In genomic region chr7:74001150-74001494, GRCh38 we compare ENCODE assay signal across 29 cellular contexts. TPM values are rescaled to one million over a fixed set of nuclear protein-coding genes. Genes with fewer than 3 reads are reported as not detected.
DNase-seq lines count a peak whose midpoint lies in the region; ATAC-seq, FAIRE-seq and TF ChIP-seq lines count a peak whose summit lies in the region.
"Had no signal": no experiment of that assay in that cellular context is flagged by ENCODE, and none has a peak within 500 bp of the region (broad histone marks: within the 10 kb centered on the region; RNA-seq: fewer than 3 reads in every experiment).

No MANE protein-coding gene starts in this region.

- H3K27ac Mint-ChIP-seq in natural killer cell = peak overlapping the region; percentile 51 to 62
- H3K27ac Mint-ChIP-seq in natural killer cell treated with Interleukin-12 subunit alpha and Interleukin-12 subunit beta and Interleukin-15 and Interleukin-18, amount 100 ng/mL, for 72 hours = peak overlapping the region in 1 of 2 donors; percentile 39
- H3K27ac Mint-ChIP-seq: activated naive CD4-positive, alpha-beta T cell treated with anti-CD3 and anti-CD28 coated beads, Interleukin-2, amount 10 ng/mL, durations not matched to agents 7 days and 5 days; CD4-positive, alpha-beta T cell had no signal

- peak overlapping the region; percentile 53 for H3K4me3 Mint-ChIP-seq in natural killer cell
- no peak overlapping the region for H3K4me3 Mint-ChIP-seq in natural killer cell treated with Interleukin-12 subunit alpha and Interleukin-12 subunit beta and Interleukin-15 and Interleukin-18, amount 100 ng/mL, for 72 hours
- H3K4me3 Mint-ChIP-seq: activated naive CD4-positive, alpha-beta T cell treated with anti-CD3 and anti-CD28 coated beads, Interleukin-2, amount 10 ng/mL, durations not matched to agents 7 days and 5 days; CD4-positive, alpha-beta T cell; T-helper 17 cell had no signal

- TF ChIP-seq EP300 in sigmoid colon (IDR thresholded peaks at IDR 0.05) = no peak

- no peak for FAIRE-seq in GM12891 (lab: Jason Lieb, UNC)
- FAIRE-seq: A549, TTC549 had no signal

- H3K27me3 Mint-ChIP-seq in natural killer cell (ENCODE audit: low read depth in 2 of 2) = peaks cover 0 to 4% of the 10 kb centered on the region in 2 donors
- peaks cover 0 to 2% of the 10 kb centered on the region in 2 donors for H3K27me3 Mint-ChIP-seq in natural killer cell treated with Interleukin-12 subunit alpha and Interleukin-12 subunit beta and Interleukin-15 and Interleukin-18, amount 100 ng/mL, for 72 hours

- H3K4me3 ChIP-seq in esophagus squamous epithelium = no peak overlapping the region
- no peak overlapping the region for H3K4me3 ChIP-seq in sigmoid colon
- H3K4me3 ChIP-seq in aorta (ENCODE audit: low read length in 2 of 2) = no peak overlapping the region
- H3K4me3 ChIP-seq in lower leg skin (ENCODE audit: low read depth, poor library complexity, severe bottlenecking) = no peak overlapping the region
- H3K4me3 ChIP-seq: A549, left ventricle myocardium inferior, skin epidermis, testis had no signal

- H3K36me3 Mint-ChIP-seq in natural killer cell = no peaks in the 10 kb centered on the region
- no peaks in the 10 kb centered on the region for H3K36me3 Mint-ChIP-seq in natural killer cell treated with Interleukin-12 subunit alpha and Interleukin-12 subunit beta and Interleukin-15 and Interleukin-18, amount 100 ng/mL, for 72 hours
- H3K36me3 Mint-ChIP-seq: activated naive CD4-positive, alpha-beta T cell treated with anti-CD3 and anti-CD28 coated beads, Interleukin-2, amount 10 ng/mL, durations not matched to agents 7 days and 5 days had no signal

- 37 to 45% methylated on average over 3 of the region's 4 CpGs for WGBS in esophagus squamous epithelium, 2 donors
- WGBS in sigmoid colon, 2 donors = 70 to 78% methylated on average over 4 of the region's 4 CpGs
- WGBS in aorta, 2 donors = 31 to 36% methylated on average over 4 of the region's 4 CpGs
- WGBS in lower leg skin, 2 donors = 70 to 80% methylated on average over 4 of the region's 4 CpGs

- ATAC-seq in natural killer cell (no peak), aorta (ENCODE audit: low FRiP score) (no peak)
- ATAC-seq in natural killer cell treated with Interleukin-12 subunit alpha and Interleukin-12 subunit beta and Interleukin-15 and Interleukin-18, amount 100 ng/mL, for 72 hours = no peak
- ATAC-seq: PC-3; SK-N-SH treated with all-trans-retinoic acid at 6 μM for 48 hours; stimulated activated naive CD8-positive, alpha-beta T cell treated with anti-CD3 and anti-CD28 coated beads, Interleukin-15, Interleukin-2, amounts not matched to agents 100 U/mL and 50 U/mL, for 24 hours; T-helper 17 cell had no signal

- TF ChIP-seq CTCF in natural killer cell (IDR thresholded peaks at IDR 0.05) (no peak), esophagus squamous epithelium (IDR thresholded peaks at IDR 0.05) (no peak), sigmoid colon (IDR thresholded peaks at IDR 0.05) (no peak), lower leg skin (IDR thresholded peaks at IDR 0.05) (no peak)

- H3K27ac ChIP-seq in esophagus squamous epithelium (peak overlapping the region; percentile 4 to 83 (median 74)), sigmoid colon (peak overlapping the region; percentile 62 to 87 (median 76)), aorta (ENCODE audit: low read depth in 1 of 2, low read length in 2 of 2) (peak overlapping the region; percentile 71 to 98)
- H3K27ac ChIP-seq: left ventricle myocardium inferior had no signal

- TF ChIP-seq POLR2A in esophagus squamous epithelium (IDR thresholded peaks at IDR 0.05) (no peak), sigmoid colon (IDR thresholded peaks at IDR 0.05) (no peak), lower leg skin (IDR thresholded peaks at IDR 0.05) (no peak), GM12891 (IDR thresholded peaks at IDR 0.05; ENCODE audit: low read depth, low read length) (no peak)

- H3K4me1 Mint-ChIP-seq in natural killer cell = peaks cover 22 to 39% of the 10 kb centered on the region in 2 donors
- peaks cover 8 to 12% of the 10 kb centered on the region in 2 donors for H3K4me1 Mint-ChIP-seq in natural killer cell treated with Interleukin-12 subunit alpha and Interleukin-12 subunit beta and Interleukin-15 and Interleukin-18, amount 100 ng/mL, for 72 hours (ENCODE audit: low read depth in 2 of 2)

- H3K9me3 ChIP-seq in esophagus squamous epithelium (no peaks in the 10 kb centered on the region), sigmoid colon (no peaks in the 10 kb centered on the region), aorta (ENCODE audit: control insufficient read depth, low read length) (no peaks in the 10 kb centered on the region)
- H3K9me3 ChIP-seq: left ventricle myocardium inferior, testis had no signal

- no peaks in the 10 kb centered on the region for H3K9me3 Mint-ChIP-seq in natural killer cell
- H3K9me3 Mint-ChIP-seq in natural killer cell treated with Interleukin-12 subunit alpha and Interleukin-12 subunit beta and Interleukin-15 and Interleukin-18, amount 100 ng/mL, for 72 hours = no peaks in the 10 kb centered on the region
- H3K9me3 Mint-ChIP-seq: activated naive CD4-positive, alpha-beta T cell treated with anti-CD3 and anti-CD28 coated beads, Interleukin-2, amount 10 ng/mL, durations not matched to agents 7 days and 5 days; CD4-positive, alpha-beta T cell had no signal

- intact Hi-C loops in natural killer cell (cut with micrococcal nuclease) = no loop called here
- intact Hi-C loops in esophagus squamous epithelium (cut with DNase I) = no loop called here
- intact Hi-C loops in sigmoid colon (cut with DNase I) = no loop called here
- intact Hi-C loops in aorta (cut with DNase I) = no loop called here
- intact Hi-C loops in lower leg skin (cut with DNase I; ENCODE audit: low total_unique reads) = no loop called here

- H3K36me3 ChIP-seq in esophagus squamous epithelium (no peaks in the 10 kb centered on the region), sigmoid colon (no peaks in the 10 kb centered on the region), aorta (ENCODE audit: control insufficient read depth in 1 of 2, insufficient read depth in 2 of 2, low read length in 1 of 2) (no peaks in the 10 kb centered on the region)
- H3K36me3 ChIP-seq: left ventricle myocardium inferior had no signal

- peaks cover 0 to 11% (median 0%) of the 10 kb centered on the region in 4 donors for H3K27me3 ChIP-seq in esophagus squamous epithelium
- H3K27me3 ChIP-seq in sigmoid colon = no peaks in the 10 kb centered on the region
- no peaks in the 10 kb centered on the region for H3K27me3 ChIP-seq in aorta (ENCODE audit: control insufficient read depth in 1 of 2, insufficient read depth in 2 of 2, low read length in 1 of 2)
- H3K27me3 ChIP-seq: testis had no signal

- DNase-seq in natural killer cell (no peak), esophagus squamous epithelium (lab: John Stamatoyannopoulos, UW) (no peak), sigmoid colon (no peak), aorta (peak in 1 of 2 donors; percentile 49), glomerular visceral epithelial cell (ENCODE audit: extremely low spot score) (no peak), lower leg skin (ENCODE audit: low spot score in 2 of 2) (no peak), GM12891 (ENCODE audit: insufficient read length, low spot score) (no peak)
- DNase-seq in natural killer cell treated with Interleukin-12 subunit alpha and Interleukin-12 subunit beta and Interleukin-15 and Interleukin-18, amount 100 ng/mL, for 72 hours (ENCODE audit: low spot score) = no peak
- DNase-seq: activated CD4-positive, alpha-beta T cell treated with anti-CD3 and anti-CD28 coated beads, Interleukin-2, amount 50 U/mL, for 4 hours; activated naive CD4-positive, alpha-beta T cell treated with anti-CD3 and anti-CD28 coated beads, Interleukin-2, amount 10 ng/mL, durations not matched to agents 7 days and 5 days; AML-193; amniotic stem cell; CD4-positive, alpha-beta T cell; GOT3; islet precursor cell; left ventricle myocardium inferior; naive B cell; NCI-H1436; NCI-H2081; NCI-H526; PC-3; Right ventricle myocardium superior; stimulated activated naive CD8-positive, alpha-beta T cell treated with anti-CD3 and anti-CD28 coated beads, Interleukin-15, Interleukin-2, amounts not matched to agents 100 U/mL and 50 U/mL, for 24 hours; T-helper 17 cell; testis had no signal

- H3K4me1 ChIP-seq in esophagus squamous epithelium (peaks cover 5 to 42% (median 24%) of the 10 kb centered on the region in 3 donors), sigmoid colon (peaks cover 0 to 46% (median 31%) of the 10 kb centered on the region in 4 donors), aorta (ENCODE audit: control insufficient read depth in 1 of 2, insufficient read depth in 2 of 2, low read length in 2 of 2) (peaks cover 0 to 4% of the 10 kb centered on the region in 2 donors)

TF ChIP-seq in GM12891, 5 proteins besides CTCF, POLR2A, EP300 and RAD21:
- TF ChIP-seq POU2F2 (IDR thresholded peaks at IDR 0.05; ENCODE audit: low read depth, low read length) (no peak), PAX5 (IDR thresholded peaks at IDR 0.05; ENCODE audit: insufficient read depth, low read length, severe bottlenecking) (no peak), SPI1 (IDR thresholded peaks at IDR 0.05; ENCODE audit: low read depth, low read length) (no peak), POLR2AphosphoS5 (IDR thresholded peaks at IDR 0.05; ENCODE audit: low read depth, low read length) (no peak), TAF1 (IDR thresholded peaks at IDR 0.05; ENCODE audit: low read depth, low read length) (no peak)

RNA-seq across cellular contexts. Expression of gene ELN, which starts 26.9 kb away (rescaled TPM):
- total RNA-seq in natural killer cell = under 1 TPM in 1 of 3 donors, not detected in 2; 0.75 TPM
- under 1 TPM in 1 of 2 donors, not detected in 1; 0.10 TPM for total RNA-seq in natural killer cell treated with Interleukin-12 subunit alpha and Interleukin-12 subunit beta and Interleukin-15 and Interleukin-18, amount 100 ng/mL, for 72 hours
- 100 to 1,000 TPM in 1 of 4 donors, 10 to 100 TPM in 2, 1 to 10 TPM in 1; 8.9 to 182 (median 20.3) TPM for total RNA-seq in esophagus squamous epithelium
- 100 to 1,000 TPM in 1 of 4 donors, 10 to 100 TPM in 3; 13.3 to 174 (median 36.4) TPM for total RNA-seq in sigmoid colon
- 10 to 100 TPM in 1 of 3 donors, 1 to 10 TPM in 2; 2.5 to 41.2 (median 6.6) TPM for polyA plus RNA-seq in sigmoid colon
- 100 to 1,000 TPM; 556 to 836 TPM for total RNA-seq in aorta
- 1,000 to 10,000 TPM in 1 of 2 donors, 100 to 1,000 TPM in 1; 262 to 1,097 TPM for polyA plus RNA-seq in aorta
- 10 to 100 TPM in 3 of 4 donors, 1 to 10 TPM in 1; 5.6 to 96.2 (median 32.4) TPM for total RNA-seq in lower leg skin
- polyA plus RNA-seq in GM12891 (2012; ENCODE audit: low read depth, missing spikeins) = not detected
- total RNA-seq: CD4-positive, alpha-beta T cell; T-helper 17 cell had no signal
